In genomic region chr13:50757021-50757420, GRCh38 we compare ENCODE assay signal across 18 cellular contexts.
DNase-seq lines count a peak whose midpoint lies in the region; ATAC-seq and TF ChIP-seq lines count a peak whose summit lies in the region.
"Had no signal": no experiment of that assay in that cellular context is flagged by ENCODE, and none has a peak within 500 bp of the region (broad histone marks: within the 10 kb centered on the region; RNA-seq: fewer than 3 reads in every experiment).

No MANE protein-coding gene starts in this region.

- H3K4me3 ChIP-seq in SJCRH30 = peak overlapping the region; percentile 54
- H3K4me3 ChIP-seq in fibroblast of mammary gland (ENCODE audit: control insufficient read depth, low read depth, low read length) = no peak overlapping the region
- H3K4me3 ChIP-seq: K562, tibial artery had no signal

- peaks cover 18% of the 10 kb centered on the region for H3K4me1 Mint-ChIP-seq in stimulated activated effector memory CD8-positive, alpha-beta T cell treated with anti-CD3 and anti-CD28 coated beads, Interleukin-12 subunit alpha, Interleukin-12 subunit beta, amount 100 ng/mL, for 72 hours
- peaks cover 24% of the 10 kb centered on the region for H3K4me1 Mint-ChIP-seq in activated CD8-positive, alpha-beta T cell treated with anti-CD3 and anti-CD28 coated beads, Interleukin-2, amount 10 ng/mL, durations not matched to agents 7 days and 5 days (ENCODE audit: low read depth)

- no peak for TF ChIP-seq CTCF in fibroblast of mammary gland (conservative IDR thresholded peaks at IDR 0.05; ENCODE audit: control insufficient read depth, insufficient read depth, low read depth, low read length)

- POLR2A ChIA-PET in activated CD8-positive, alpha-beta T cell treated with anti-CD3 and anti-CD28 coated beads, Interleukin-2, amount 10 ng/mL, durations not matched to agents 7 days and 5 days (lab: Charles Lee) = no interaction called here

- H3K36me3 Mint-ChIP-seq in stimulated activated effector memory CD8-positive, alpha-beta T cell treated with anti-CD3 and anti-CD28 coated beads, Interleukin-12 subunit alpha, Interleukin-12 subunit beta, amount 100 ng/mL, for 72 hours = no peaks in the 10 kb centered on the region
- H3K36me3 Mint-ChIP-seq in activated CD8-positive, alpha-beta T cell treated with anti-CD3 and anti-CD28 coated beads, Interleukin-2, amount 10 ng/mL, durations not matched to agents 7 days and 5 days (ENCODE audit: low read depth) = peaks cover 3% of the 10 kb centered on the region

- peaks cover 2% of the 10 kb centered on the region for H3K27me3 Mint-ChIP-seq in activated CD8-positive, alpha-beta T cell treated with anti-CD3 and anti-CD28 coated beads, Interleukin-2, amount 10 ng/mL, durations not matched to agents 7 days and 5 days (ENCODE audit: low read depth)

- no peaks in the 10 kb centered on the region for H3K9me3 Mint-ChIP-seq in stimulated activated effector memory CD8-positive, alpha-beta T cell treated with anti-CD3 and anti-CD28 coated beads, Interleukin-12 subunit alpha, Interleukin-12 subunit beta, amount 100 ng/mL, for 72 hours
- peaks cover 4% of the 10 kb centered on the region for H3K9me3 Mint-ChIP-seq in activated CD8-positive, alpha-beta T cell treated with anti-CD3 and anti-CD28 coated beads, Interleukin-2, amount 10 ng/mL, durations not matched to agents 7 days and 5 days (ENCODE audit: insufficient read depth)

- DNase-seq in DMS 273 (lab: John Stamatoyannopoulos, UW; ENCODE audit: unreplicated experiment) (peak; percentile 33), DMS 273 treated with DMSO at 0.1 percent for 48 hours (lab: John Stamatoyannopoulos, UW) (no peak), SJCRH30 (no peak), fibroblast of mammary gland (ENCODE audit: low read depth) (peak; percentile 17), anterior cingulate cortex (lab: John Stamatoyannopoulos, UW) (no peak)
- DNase-seq in stimulated activated effector memory CD8-positive, alpha-beta T cell treated with anti-CD3 and anti-CD28 coated beads, Interleukin-12 subunit alpha, Interleukin-12 subunit beta, amount 100 ng/mL, for 72 hours (ENCODE audit: low spot score in 2 of 2) = no peak
- DNase-seq in stimulated activated CD4-positive, alpha-beta T cell treated with anti-CD3 and anti-CD28 coated beads, Interleukin-4, amount 100 ng/mL, for 4 hours = no peak
- DNase-seq in activated CD8-positive, alpha-beta T cell treated with anti-CD3 and anti-CD28 coated beads, Interleukin-2, amount 10 ng/mL, durations not matched to agents 7 days and 5 days = no peak
- DNase-seq: activated effector memory CD4-positive, alpha-beta T cell treated with anti-CD3 and anti-CD28 coated beads, Interleukin-2, amount 50 U/mL, for 16 hours; DMS79; hippocampal formation; left colon; NCI-H1092 treated with DMSO at 0.1 percent for 48 hours; NCI-H446 treated with DMSO at 0.1 percent for 48 hours; T-helper 2 cell; tibial artery had no signal

- CTCF ChIA-PET in activated CD8-positive, alpha-beta T cell treated with anti-CD3 and anti-CD28 coated beads, Interleukin-2, amount 10 ng/mL, durations not matched to agents 7 days and 5 days (lab: Charles Lee) = no interaction called here

- peaks cover 6% of the 10 kb centered on the region for H3K36me3 ChIP-seq in SJCRH30
- H3K36me3 ChIP-seq: tibial artery had no signal

- H3K9me3 ChIP-seq in SJCRH30 (replicated peaks) = peaks cover 17% of the 10 kb centered on the region
- H3K9me3 ChIP-seq: tibial artery had no signal

- H3K27ac ChIP-seq in SJCRH30 = peak overlapping the region; percentile 97
- H3K27ac ChIP-seq: 22Rv1, tibial artery had no signal

- ATAC-seq in stimulated activated effector memory CD8-positive, alpha-beta T cell treated with anti-CD3 and anti-CD28 coated beads, Interleukin-12 subunit alpha, Interleukin-12 subunit beta, amount 100 ng/mL, for 72 hours = no peak
- ATAC-seq in activated CD8-positive, alpha-beta T cell treated with anti-CD3 and anti-CD28 coated beads, Interleukin-2, amount 10 ng/mL, durations not matched to agents 7 days and 5 days = no peak
- ATAC-seq: K562, left colon had no signal

- H3K27me3 ChIP-seq in SJCRH30 = no peaks in the 10 kb centered on the region
- H3K27me3 ChIP-seq: tibial artery had no signal

- H3K4me3 Mint-ChIP-seq in stimulated activated effector memory CD8-positive, alpha-beta T cell treated with anti-CD3 and anti-CD28 coated beads, Interleukin-12 subunit alpha, Interleukin-12 subunit beta, amount 100 ng/mL, for 72 hours = no peak overlapping the region
- H3K4me3 Mint-ChIP-seq in activated CD8-positive, alpha-beta T cell treated with anti-CD3 and anti-CD28 coated beads, Interleukin-2, amount 10 ng/mL, durations not matched to agents 7 days and 5 days = no peak overlapping the region

- peaks cover 11% of the 10 kb centered on the region for H3K4me1 ChIP-seq in SJCRH30
- H3K4me1 ChIP-seq: tibial artery had no signal

- peak overlapping the region; percentile 50 for H3K27ac Mint-ChIP-seq in stimulated activated effector memory CD8-positive, alpha-beta T cell treated with anti-CD3 and anti-CD28 coated beads, Interleukin-12 subunit alpha, Interleukin-12 subunit beta, amount 100 ng/mL, for 72 hours
- H3K27ac Mint-ChIP-seq in activated CD8-positive, alpha-beta T cell treated with anti-CD3 and anti-CD28 coated beads, Interleukin-2, amount 10 ng/mL, durations not matched to agents 7 days and 5 days = no peak overlapping the region

Comparison
In these comparisons a context has a peak if more than half of its experiments do, and no peak if none do; other contexts are left out.
1. DNase-seq: peak in DMS 273 (single experiment) and fibroblast of mammary gland (single experiment); none in DMS 273 treated with DMSO at 0.1 percent for 48 hours (single experiment), SJCRH30 (0 of 2), stimulated activated effector memory CD8-positive, alpha-beta T cell treated with anti-CD3 and anti-CD28 coated beads, Interleukin-12 subunit alpha, Interleukin-12 subunit beta, amount 100 ng/mL, for 72 hours (0 of 2), stimulated activated CD4-positive, alpha-beta T cell treated with anti-CD3 and anti-CD28 coated beads, Interleukin-4, amount 100 ng/mL, for 4 hours (0 of 2), anterior cingulate cortex (0 of 58) and activated CD8-positive, alpha-beta T cell treated with anti-CD3 and anti-CD28 coated beads, Interleukin-2, amount 10 ng/mL, durations not matched to agents 7 days and 5 days (single experiment).